1 cellular context compared by ENCODE assay signal in the genomic region with DNA sequence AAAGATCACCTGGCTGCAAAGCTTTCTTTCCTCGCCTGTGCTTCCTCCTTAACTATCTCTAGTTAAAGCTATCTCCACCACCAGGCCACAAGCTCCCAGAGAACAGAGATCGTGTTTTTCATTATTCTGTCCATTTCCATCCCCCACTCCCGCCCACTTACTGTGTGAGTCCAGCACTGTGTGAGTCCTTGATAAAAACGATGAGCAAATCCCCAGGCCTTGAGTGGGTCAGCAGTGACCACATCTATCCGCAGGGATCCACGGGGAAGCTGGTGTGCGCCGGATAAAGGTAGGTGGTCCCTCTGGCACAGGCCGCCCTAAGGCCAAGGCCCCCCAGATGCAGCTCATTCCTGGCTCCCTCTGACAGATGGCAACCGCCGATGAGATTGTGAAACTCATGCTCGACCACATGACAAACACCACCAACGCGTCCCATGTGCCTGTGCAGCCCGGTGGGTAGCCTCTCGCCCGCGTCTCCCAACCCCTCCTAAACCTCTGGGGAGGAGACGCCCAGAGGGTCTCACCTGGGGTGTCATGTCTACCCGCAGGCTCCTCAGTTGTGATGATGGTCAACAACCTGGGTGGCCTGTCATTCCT.
TF ChIP-seq lines count a peak whose summit lies in the region.

No MANE protein-coding gene starts in this region.

TF ChIP-seq in K562, 482 proteins besides CTCF, POLR2A, EP300 and RAD21 (continued from another document):
- TF ChIP-seq, protein P1, sequence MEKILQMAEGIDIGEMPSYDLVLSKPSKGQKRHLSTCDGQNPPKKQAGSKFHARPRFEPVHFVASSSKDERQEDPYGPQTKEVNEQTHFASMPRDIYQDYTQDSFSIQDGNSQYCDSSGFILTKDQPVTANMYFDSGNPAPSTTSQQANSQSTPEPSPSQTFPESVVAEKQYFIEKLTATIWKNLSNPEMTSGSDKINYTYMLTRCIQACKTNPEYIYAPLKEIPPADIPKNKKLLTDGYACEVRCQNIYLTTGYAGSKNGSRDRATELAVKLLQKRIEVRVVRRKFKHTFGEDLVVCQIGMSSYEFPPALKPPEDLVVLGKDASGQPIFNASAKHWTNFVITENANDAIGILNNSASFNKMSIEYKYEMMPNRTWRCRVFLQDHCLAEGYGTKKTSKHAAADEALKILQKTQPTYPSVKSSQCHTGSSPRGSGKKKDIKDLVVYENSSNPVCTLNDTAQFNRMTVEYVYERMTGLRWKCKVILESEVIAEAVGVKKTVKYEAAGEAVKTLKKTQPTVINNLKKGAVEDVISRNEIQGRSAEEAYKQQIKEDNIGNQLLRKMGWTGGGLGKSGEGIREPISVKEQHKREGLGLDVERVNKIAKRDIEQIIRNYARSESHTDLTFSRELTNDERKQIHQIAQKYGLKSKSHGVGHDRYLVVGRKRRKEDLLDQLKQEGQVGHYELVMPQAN (IDR thresholded peaks at IDR 0.05; ENCODE audit: borderline replicate concordance), result 0 out of 2 replicates have a peak, but pooled peaks have one; percentile 7
- no peak for TF ChIP-seq HMG20B (CRISPR knock-in tag; IDR thresholded peaks at IDR 0.05)
- no peak for TF ChIP-seq SMARCA5 (IDR thresholded peaks at IDR 0.05)
- TF ChIP-seq FOXK2 (conservative IDR thresholded peaks at IDR 0.05 in 1 of 2, IDR thresholded peaks at IDR 0.05 in 1 of 2; ENCODE audit: low read depth in 2 of 2), result 0 out of 4 replicates have a peak, but pooled peaks of 1 of the 2 experiments have one; percentile 34
- TF ChIP-seq MYC (IDR thresholded peaks at IDR 0.05; ENCODE audit: low read depth, low read length), result peak; percentile 24; the same call in 1 of the 2 replicates
- no peak for TF ChIP-seq MYC (CRISPR knock-in tag; IDR thresholded peaks at IDR 0.05; ENCODE audit: borderline replicate concordance, low read depth)
- TF ChIP-seq, protein P2, sequence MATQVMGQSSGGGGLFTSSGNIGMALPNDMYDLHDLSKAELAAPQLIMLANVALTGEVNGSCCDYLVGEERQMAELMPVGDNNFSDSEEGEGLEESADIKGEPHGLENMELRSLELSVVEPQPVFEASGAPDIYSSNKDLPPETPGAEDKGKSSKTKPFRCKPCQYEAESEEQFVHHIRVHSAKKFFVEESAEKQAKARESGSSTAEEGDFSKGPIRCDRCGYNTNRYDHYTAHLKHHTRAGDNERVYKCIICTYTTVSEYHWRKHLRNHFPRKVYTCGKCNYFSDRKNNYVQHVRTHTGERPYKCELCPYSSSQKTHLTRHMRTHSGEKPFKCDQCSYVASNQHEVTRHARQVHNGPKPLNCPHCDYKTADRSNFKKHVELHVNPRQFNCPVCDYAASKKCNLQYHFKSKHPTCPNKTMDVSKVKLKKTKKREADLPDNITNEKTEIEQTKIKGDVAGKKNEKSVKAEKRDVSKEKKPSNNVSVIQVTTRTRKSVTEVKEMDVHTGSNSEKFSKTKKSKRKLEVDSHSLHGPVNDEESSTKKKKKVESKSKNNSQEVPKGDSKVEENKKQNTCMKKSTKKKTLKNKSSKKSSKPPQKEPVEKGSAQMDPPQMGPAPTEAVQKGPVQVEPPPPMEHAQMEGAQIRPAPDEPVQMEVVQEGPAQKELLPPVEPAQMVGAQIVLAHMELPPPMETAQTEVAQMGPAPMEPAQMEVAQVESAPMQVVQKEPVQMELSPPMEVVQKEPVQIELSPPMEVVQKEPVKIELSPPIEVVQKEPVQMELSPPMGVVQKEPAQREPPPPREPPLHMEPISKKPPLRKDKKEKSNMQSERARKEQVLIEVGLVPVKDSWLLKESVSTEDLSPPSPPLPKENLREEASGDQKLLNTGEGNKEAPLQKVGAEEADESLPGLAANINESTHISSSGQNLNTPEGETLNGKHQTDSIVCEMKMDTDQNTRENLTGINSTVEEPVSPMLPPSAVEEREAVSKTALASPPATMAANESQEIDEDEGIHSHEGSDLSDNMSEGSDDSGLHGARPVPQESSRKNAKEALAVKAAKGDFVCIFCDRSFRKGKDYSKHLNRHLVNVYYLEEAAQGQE (CRISPR knock-in tag; IDR thresholded peaks at IDR 0.05; ENCODE audit: low read depth), result no peak
